ENCODE assay signal across 7 cellular contexts in genomic region chr19:38402623-38402966, GRCh38. TPM values are rescaled to one million over a fixed set of nuclear protein-coding genes. Genes with fewer than 3 reads are reported as not detected.
DNase-seq lines count a peak whose midpoint lies in the region; ATAC-seq and TF ChIP-seq lines count a peak whose summit lies in the region.

No MANE protein-coding gene starts in this region.

- peaks cover 37% of the 10 kb centered on the region for H3K4me1 Mint-ChIP-seq in stimulated activated naive CD8-positive, alpha-beta T cell treated with anti-CD3 and anti-CD28 coated beads, Interleukin-15, amount 100 ng/mL, for 72 hours

- H3K9me3 Mint-ChIP-seq in stimulated activated naive CD8-positive, alpha-beta T cell treated with anti-CD3 and anti-CD28 coated beads, Interleukin-15, amount 100 ng/mL, for 72 hours, result no peaks in the 10 kb centered on the region

- H3K27ac ChIP-seq in SK-N-MC, result no peak overlapping the region
- H3K27ac ChIP-seq in gastroesophageal sphincter, result peak overlapping the region in 3 of 4 donors; percentile 87 to 90 (median 87)

- no peak for TF ChIP-seq CTCF in gastroesophageal sphincter (IDR thresholded peaks at IDR 0.05)

- H3K9me3 ChIP-seq in SK-N-MC (ENCODE audit: low read depth, low read length) (no peaks in the 10 kb centered on the region), gastroesophageal sphincter (no peaks in the 10 kb centered on the region)

- H3K27me3 ChIP-seq in gastroesophageal sphincter, result peaks cover 36% of the 10 kb centered on the region

- H3K4me3 Mint-ChIP-seq in stimulated activated naive CD8-positive, alpha-beta T cell treated with anti-CD3 and anti-CD28 coated beads, Interleukin-15, amount 100 ng/mL, for 72 hours, result peak overlapping the region; percentile 76 to 99

- peak overlapping the region in 1 of 2 donors; percentile 71 for H3K27ac Mint-ChIP-seq in stimulated activated naive CD8-positive, alpha-beta T cell treated with anti-CD3 and anti-CD28 coated beads, Interleukin-15, amount 100 ng/mL, for 72 hours

- no peak overlapping the region for H3K9ac ChIP-seq in SK-N-MC (ENCODE audit: insufficient read length)

- DNase-seq in SK-N-MC (ENCODE audit: low read depth, low spot score), result no peak
- no peak for DNase-seq in stimulated activated naive CD8-positive, alpha-beta T cell treated with anti-CD3 and anti-CD28 coated beads, Interleukin-15, amount 100 ng/mL, for 72 hours
- no peak for DNase-seq in midbrain (lab: John Stamatoyannopoulos, UW)
- DNase-seq in HUDEP-2 (lab: John Stamatoyannopoulos, UW; ENCODE audit: unreplicated experiment in 76 of 76), result no peak

- peaks cover 22% of the 10 kb centered on the region for H3K27me3 Mint-ChIP-seq in stimulated activated naive CD8-positive, alpha-beta T cell treated with anti-CD3 and anti-CD28 coated beads, Interleukin-15, amount 100 ng/mL, for 72 hours

- peaks cover 0 to 18% (median 7%) of the 10 kb centered on the region in 3 donors for H3K4me1 ChIP-seq in gastroesophageal sphincter

- no peak for TF ChIP-seq POLR2A in gastroesophageal sphincter (IDR thresholded peaks at IDR 0.05)

- H3K36me3 ChIP-seq in SK-N-MC (ENCODE audit: insufficient read depth, low read length) (no peaks in the 10 kb centered on the region), gastroesophageal sphincter (peaks cover 0 to 32% of the 10 kb centered on the region in 2 donors)

- WGBS in gastroesophageal sphincter (ENCODE audit: low coverage in 1 of 2), 2 donors, result 5% methylated on average over 15 of the region's 18 CpGs; no CpG with 5 or more reads in 1 of the 2 donors

- no peak for TF ChIP-seq EP300 in gastroesophageal sphincter (IDR thresholded peaks at IDR 0.05)

- H3K4me3 ChIP-seq in SK-N-MC, result peak overlapping the region; percentile 86
- peak overlapping the region in 1 of 2 donors; percentile 99 for H3K4me3 ChIP-seq in gastroesophageal sphincter

- ATAC-seq in GM21526 (IDR thresholded peaks at IDR 0.05; ENCODE audit: low FRiP score, unreplicated experiment) (peak; percentile 1), gastroesophageal sphincter (peak; percentile 19), GM18517 (IDR thresholded peaks at IDR 0.05; ENCODE audit: unreplicated experiment) (no peak)
- no peak for ATAC-seq in stimulated activated naive CD8-positive, alpha-beta T cell treated with anti-CD3 and anti-CD28 coated beads, Interleukin-15, amount 100 ng/mL, for 72 hours

RNA-seq across cellular contexts. Expression of gene FAM98C, which starts 0.3 kb away (rescaled TPM):
- total RNA-seq in gastroesophageal sphincter, result 10 to 100 TPM in 2 of 4 donors, 1 to 10 TPM in 2; 8.7 to 27.1 (median 15.9) TPM

RNA-seq across cellular contexts. Expression of gene SPRED3, which starts 14.1 kb away (rescaled TPM):
- total RNA-seq in gastroesophageal sphincter, result under 1 TPM; 0.05 to 0.81 (median 0.33) TPM

RNA-seq across cellular contexts. Expression of gene GGN, which starts 14.8 kb away (rescaled TPM):
- under 1 TPM in 1 of 4 donors, not detected in 3; 0.12 TPM for total RNA-seq in gastroesophageal sphincter

RNA-seq across cellular contexts. Expression of gene RASGRP4, which starts 23.4 kb away (rescaled TPM):
- 1 to 10 TPM; 1.2 to 4.7 (median 4.0) TPM for total RNA-seq in gastroesophageal sphincter

RNA-seq across cellular contexts. Expression of gene PSMD8, which starts 28.2 kb away (rescaled TPM):
- 100 to 1,000 TPM; 161 to 208 (median 171) TPM for total RNA-seq in gastroesophageal sphincter

Comparison
In these comparisons a context has a peak if more than half of its experiments do, and no peak if none do; other contexts are left out.
1. ATAC-seq: peak in GM21526 (single experiment) and gastroesophageal sphincter (single experiment); none in stimulated activated naive CD8-positive, alpha-beta T cell treated with anti-CD3 and anti-CD28 coated beads, Interleukin-15, amount 100 ng/mL, for 72 hours (single experiment) and GM18517 (single experiment).